Comparison of ENCODE assay signal across 14 cellular contexts in genomic region chr14:24335461-24336146, GRCh38. TPM values are rescaled to one million over a fixed set of nuclear protein-coding genes. Genes with fewer than 3 reads are reported as not detected.
DNase-seq lines count a peak whose midpoint lies in the region; FAIRE-seq and TF ChIP-seq lines count a peak whose summit lies in the region.
"Had no signal": no experiment of that assay in that cellular context is flagged by ENCODE, and none has a peak within 500 bp of the region (broad histone marks: within the 10 kb centered on the region; RNA-seq: fewer than 3 reads in every experiment).

No MANE protein-coding gene starts in this region.

- CTCF ChIA-PET in endothelial cell of umbilical vein (lab: Charles Lee) = interaction anchor here (0.7 to 20.1 kb wide), 7 partner anchors 7 to 98 kb away, joined by 3 to 811 read pairs (median 20); partner anchors contain the start of genes CBLN3, KHNYN and NFATC4

- POLR2A ChIA-PET in endothelial cell of umbilical vein (lab: Charles Lee) = interaction anchor here (1.0 kb wide), 1 partner anchor 96 kb away, joined by 4 read pairs; no protein-coding TSS in a partner anchor

- no peaks in the 10 kb centered on the region for H3K36me3 ChIP-seq in HUES64 (ENCODE audit: insufficient read depth, low read length)
- peaks cover 0 to 5% of the 10 kb centered on the region in 2 experiments for H3K36me3 ChIP-seq in endothelial cell of umbilical vein (ENCODE audit: control insufficient read depth in 2 of 2, extremely low read depth in 1 of 2, insufficient read depth in 2 of 2, low read length in 2 of 2)
- no peaks in the 10 kb centered on the region for H3K36me3 ChIP-seq in parathyroid adenoma (ENCODE audit: control insufficient read depth, insufficient read depth, low read length)
- no peaks in the 10 kb centered on the region for H3K36me3 ChIP-seq in SJCRH30

- H3K9me3 ChIP-seq in HUES64 (ENCODE audit: insufficient read depth, low read depth, low read length) = no peaks in the 10 kb centered on the region
- H3K9me3 ChIP-seq in endothelial cell of umbilical vein (replicated peaks; ENCODE audit: control insufficient read depth, insufficient read depth, low read length) = no peaks in the 10 kb centered on the region
- H3K9me3 ChIP-seq in parathyroid adenoma (ENCODE audit: control insufficient read depth, low read length) = no peaks in the 10 kb centered on the region
- H3K9me3 ChIP-seq in SJCRH30 (replicated peaks) = no peaks in the 10 kb centered on the region

- WGBS in HUES64 = 54% methylated on average over 9 of the region's 12 CpGs

- H4K20me1 ChIP-seq in endothelial cell of umbilical vein (replicated peaks; ENCODE audit: control insufficient read depth, extremely low read depth, insufficient read depth, low read length) = no peaks in the 10 kb centered on the region

- H3K4me3 ChIP-seq in HUES64 (ENCODE audit: low read length) = peak overlapping the region; percentile 69; the same call in 1 of the 2 replicates
- peak overlapping the region in 2 of 3 experiments; percentile 70 to 83 for H3K4me3 ChIP-seq in endothelial cell of umbilical vein (replicated peaks in 1 of 3; ENCODE audit: insufficient read depth in 1 of 3, low read depth in 1 of 3, low read length in 3 of 3)
- H3K4me3 ChIP-seq in parathyroid adenoma (ENCODE audit: low read depth, low read length) = no peak overlapping the region
- no peak overlapping the region for H3K4me3 ChIP-seq in SJCRH30

- peaks cover 100% of the 10 kb centered on the region for H3K27me3 ChIP-seq in HUES64 (ENCODE audit: insufficient read depth, low read length)
- peaks cover 2 to 3% of the 10 kb centered on the region in 2 experiments for H3K27me3 ChIP-seq in endothelial cell of umbilical vein (ENCODE audit: control insufficient read depth in 2 of 2, insufficient read depth in 2 of 2, low read length in 2 of 2)
- no peaks in the 10 kb centered on the region for H3K27me3 ChIP-seq in parathyroid adenoma (ENCODE audit: control insufficient read depth, insufficient read depth, low read length)
- peaks cover 7% of the 10 kb centered on the region; the same call in 1 of the 2 replicates for H3K27me3 ChIP-seq in SJCRH30

- H3K27ac ChIP-seq in HUES64 (ENCODE audit: low read depth, low read length) (no peak overlapping the region), endothelial cell of umbilical vein (ENCODE audit: insufficient read depth, low read depth, low read length) (peak overlapping the region; percentile 59), parathyroid adenoma (peak overlapping the region; percentile 68), SJCRH30 (no peak overlapping the region)

- H3K9me1 ChIP-seq in endothelial cell of umbilical vein (replicated peaks; ENCODE audit: control insufficient read depth, extremely low read depth, insufficient read depth, low read length) = no peaks in the 10 kb centered on the region

- H2AFZ ChIP-seq in endothelial cell of umbilical vein (ENCODE audit: low read depth, low read length) = peak overlapping the region; percentile 83
- no peak overlapping the region for H2AFZ ChIP-seq in parathyroid adenoma

- intact Hi-C loops in endothelial cell of umbilical vein (cut with micrococcal nuclease) = loop anchor here (2.0 kb wide), 1 partner anchor 53 kb away; no protein-coding TSS in a partner anchor

- dilution Hi-C loops in endothelial cell of umbilical vein (cut with MboI; ENCODE audit: extremely low pct_ligation_motif_present, low sequenced_read_pairs) = no loop called here

- TF ChIP-seq CTCF in endothelial cell of umbilical vein (IDR thresholded peaks at IDR 0.05; ENCODE audit: extremely low read depth in 1 of 2, insufficient read depth in 1 of 2, low read depth in 1 of 2, low read length in 2 of 2) (no peak), parathyroid adenoma (IDR thresholded peaks at IDR 0.05) (no peak)

- no peaks in the 10 kb centered on the region for H3K4me1 ChIP-seq in HUES64 (ENCODE audit: insufficient read depth, low read length)
- peaks cover 37% of the 10 kb centered on the region for H3K4me1 ChIP-seq in endothelial cell of umbilical vein (ENCODE audit: control insufficient read depth, extremely low read depth, insufficient read depth, low read length)
- peaks cover 8% of the 10 kb centered on the region for H3K4me1 ChIP-seq in parathyroid adenoma
- H3K4me1 ChIP-seq in SJCRH30 = peaks cover 2% of the 10 kb centered on the region; the same call in 1 of the 2 replicates

- BruUV-seq in endothelial cell of umbilical vein (replicated peaks; lab: Mats Ljungman, UMichigan) = no TSS peak

- H3K79me2 ChIP-seq in endothelial cell of umbilical vein (ENCODE audit: control insufficient read depth, insufficient read depth, low read length) = no peaks in the 10 kb centered on the region
- H3K79me2 ChIP-seq in parathyroid adenoma = no peaks in the 10 kb centered on the region

- no peak for FAIRE-seq in endothelial cell of umbilical vein (lab: Jason Lieb, UNC)

- H3K4me2 ChIP-seq in endothelial cell of umbilical vein (ENCODE audit: insufficient read depth, low read length) (peak overlapping the region; percentile 89), parathyroid adenoma (ENCODE audit: low read length) (no peak overlapping the region)

- DNase-seq in ELF-1 (ENCODE audit: low read depth, low spot score) = peak; percentile 64
- DNase-seq in endothelial cell of umbilical vein (ENCODE audit: low read depth, low spot score) = peak; percentile 41
- no peak for DNase-seq in Ammon's horn (ENCODE audit: low spot score)
- DNase-seq in SJCRH30 = no peak
- no peak for DNase-seq in activated CD4-positive, CD25-positive, alpha-beta regulatory T cell treated with anti-CD3 and anti-CD28 coated beads, Interleukin-2, amount 50 U/mL, for 72 hours
- DNase-seq in NCI-H748 (lab: John Stamatoyannopoulos, UW; ENCODE audit: unreplicated experiment) = no peak
- DNase-seq: activated CD8-positive, alpha-beta memory T cell treated with anti-CD3 and anti-CD28 coated beads, Interleukin-2, amount 10 ng/mL, durations not matched to agents 7 days and 5 days; DMS79; head of caudate nucleus; NCI-H446 treated with DMSO at 0.1 percent for 48 hours; occipital lobe; SW 1271 had no signal

- TF ChIP-seq POLR2A in endothelial cell of umbilical vein (IDR thresholded peaks at IDR 0.05; ENCODE audit: low read depth, low read length) = peak; percentile 24

- H3K9ac ChIP-seq in HUES64 (ENCODE audit: low read depth, low read length) = no peak overlapping the region
- peak overlapping the region; percentile 80 for H3K9ac ChIP-seq in endothelial cell of umbilical vein (replicated peaks; ENCODE audit: extremely low read depth, insufficient read depth, low read length)
- H3K9ac ChIP-seq in parathyroid adenoma = no peak overlapping the region

RNA-seq across cellular contexts. Expression of gene ADCY4, which starts 0.7 kb away (rescaled TPM):
- 0.20 TPM for polyA plus RNA-seq in HUES64 (2013, experiment 1 of 2)
- polyA plus RNA-seq in HUES64 (2013, experiment 2 of 2) = 0.63 TPM
- total RNA-seq in endothelial cell of umbilical vein = 84.0 and 87.0 TPM in 2 replicates
- 81.6 and 101 TPM in 2 replicates for polyA plus RNA-seq in endothelial cell of umbilical vein
- polyA plus RNA-seq in endothelial cell of umbilical vein (2011; cell fraction: cytosol; rRNA removed) = 15.8 and 21.9 TPM in 2 replicates
- 689 and 864 TPM in 2 replicates for polyA plus RNA-seq in endothelial cell of umbilical vein (2011; cell fraction: nucleus; rRNA removed)
- polyA plus RNA-seq in endothelial cell of umbilical vein (2012) = 39.2 and 55.0 TPM in 2 replicates
- 76.2 and 112 TPM in 2 replicates for polyA minus RNA-seq in endothelial cell of umbilical vein
- not detected for polyA minus RNA-seq in endothelial cell of umbilical vein (2011; cell fraction: cytosol; rRNA and poly(A)+ RNA removed)
- 147 and 206 TPM in 2 replicates for polyA minus RNA-seq in endothelial cell of umbilical vein (2011; cell fraction: nucleus; rRNA and poly(A)+ RNA removed)
- total RNA-seq in SJCRH30 (2014; rRNA removed; shearing (Covaris generic)) = 0.03 TPM in 1 of 2 replicates, not detected in the other

RNA-seq across cellular contexts. Expression of gene RIPK3, which starts 4.2 kb away (rescaled TPM):
- polyA plus RNA-seq in HUES64 (2013, experiment 1 of 2) = not detected
- polyA plus RNA-seq in HUES64 (2013, experiment 2 of 2) = not detected
- total RNA-seq in endothelial cell of umbilical vein = 5.1 and 9.0 TPM in 2 replicates
- 2.4 and 3.1 TPM in 2 replicates for polyA plus RNA-seq in endothelial cell of umbilical vein
- polyA plus RNA-seq in endothelial cell of umbilical vein (2011; cell fraction: cytosol; rRNA removed) = 1.7 and 1.8 TPM in 2 replicates
- polyA plus RNA-seq in endothelial cell of umbilical vein (2011; cell fraction: nucleus; rRNA removed) = 14.7 and 15.4 TPM in 2 replicates
- 1.4 and 2.6 TPM in 2 replicates for polyA plus RNA-seq in endothelial cell of umbilical vein (2012)
- polyA minus RNA-seq in endothelial cell of umbilical vein = 2.3 and 3.4 TPM in 2 replicates
- polyA minus RNA-seq in endothelial cell of umbilical vein (2011; cell fraction: cytosol; rRNA and poly(A)+ RNA removed) = not detected
- polyA minus RNA-seq in endothelial cell of umbilical vein (2011; cell fraction: nucleus; rRNA and poly(A)+ RNA removed) = 4.3 and 7.8 TPM in 2 replicates
- not detected in 2 replicates for total RNA-seq in SJCRH30 (2014; rRNA removed; shearing (Covaris generic))

RNA-seq across cellular contexts. Expression of gene LTB4R, which starts 24.3 kb away (rescaled TPM):
- 3.7 TPM for polyA plus RNA-seq in HUES64 (2013, experiment 1 of 2)
- 3.7 TPM for polyA plus RNA-seq in HUES64 (2013, experiment 2 of 2)
- 6.2 and 10.5 TPM in 2 replicates for total RNA-seq in endothelial cell of umbilical vein
- polyA plus RNA-seq in endothelial cell of umbilical vein = 9.1 and 11.7 TPM in 2 replicates
- 2.1 and 3.0 TPM in 2 replicates for polyA plus RNA-seq in endothelial cell of umbilical vein (2011; cell fraction: cytosol; rRNA removed)
- polyA plus RNA-seq in endothelial cell of umbilical vein (2011; cell fraction: nucleus; rRNA removed) = 79.4 and 81.1 TPM in 2 replicates
- 4.8 and 6.3 TPM in 2 replicates for polyA plus RNA-seq in endothelial cell of umbilical vein (2012)
- polyA minus RNA-seq in endothelial cell of umbilical vein = 4.9 and 12.2 TPM in 2 replicates
- polyA minus RNA-seq in endothelial cell of umbilical vein (2011; cell fraction: cytosol; rRNA and poly(A)+ RNA removed) = 6.6 TPM
- 9.5 and 11.0 TPM in 2 replicates for polyA minus RNA-seq in endothelial cell of umbilical vein (2011; cell fraction: nucleus; rRNA and poly(A)+ RNA removed)
- 2.0 and 3.8 TPM in 2 replicates for total RNA-seq in SJCRH30 (2014; rRNA removed; shearing (Covaris generic))

RNA-seq across cellular contexts. Expression of gene LTB4R2, which starts 25.7 kb away (rescaled TPM):
- polyA plus RNA-seq in HUES64 (2013, experiment 1 of 2) = 4.1 TPM
- polyA plus RNA-seq in HUES64 (2013, experiment 2 of 2) = 3.4 TPM
- total RNA-seq in endothelial cell of umbilical vein = 9.1 and 13.1 TPM in 2 replicates
- polyA plus RNA-seq in endothelial cell of umbilical vein = 5.5 and 7.6 TPM in 2 replicates
- 0.49 and 1.2 TPM in 2 replicates for polyA plus RNA-seq in endothelial cell of umbilical vein (2011; cell fraction: cytosol; rRNA removed)
- 52.9 and 53.1 TPM in 2 replicates for polyA plus RNA-seq in endothelial cell of umbilical vein (2011; cell fraction: nucleus; rRNA removed)
- polyA plus RNA-seq in endothelial cell of umbilical vein (2012) = 3.5 and 4.3 TPM in 2 replicates
- polyA minus RNA-seq in endothelial cell of umbilical vein = 5.9 and 6.8 TPM in 2 replicates
- polyA minus RNA-seq in endothelial cell of umbilical vein (2011; cell fraction: cytosol; rRNA and poly(A)+ RNA removed) = 2.3 TPM
- polyA minus RNA-seq in endothelial cell of umbilical vein (2011; cell fraction: nucleus; rRNA and poly(A)+ RNA removed) = 15.5 and 16.1 TPM in 2 replicates
- total RNA-seq in SJCRH30 (2014; rRNA removed; shearing (Covaris generic)) = 4.4 and 5.3 TPM in 2 replicates

RNA-seq across cellular contexts. Expression of gene CIDEB, which starts 27.8 kb away (rescaled TPM):
- polyA plus RNA-seq in HUES64 (2013, experiment 1 of 2) = 0.60 TPM
- polyA plus RNA-seq in HUES64 (2013, experiment 2 of 2) = 0.25 TPM
- total RNA-seq in endothelial cell of umbilical vein = 4.6 and 5.2 TPM in 2 replicates
- 7.2 and 14.9 TPM in 2 replicates for polyA plus RNA-seq in endothelial cell of umbilical vein
- 5.4 and 5.5 TPM in 2 replicates for polyA plus RNA-seq in endothelial cell of umbilical vein (2011; cell fraction: cytosol; rRNA removed)
- 14.0 and 14.4 TPM in 2 replicates for polyA plus RNA-seq in endothelial cell of umbilical vein (2011; cell fraction: nucleus; rRNA removed)
- 0.76 and 2.3 TPM in 2 replicates for polyA plus RNA-seq in endothelial cell of umbilical vein (2012)
- 3.0 and 7.3 TPM in 2 replicates for polyA minus RNA-seq in endothelial cell of umbilical vein
- polyA minus RNA-seq in endothelial cell of umbilical vein (2011; cell fraction: cytosol; rRNA and poly(A)+ RNA removed) = 5.6 TPM
- polyA minus RNA-seq in endothelial cell of umbilical vein (2011; cell fraction: nucleus; rRNA and poly(A)+ RNA removed) = 3.5 and 4.0 TPM in 2 replicates
- total RNA-seq in SJCRH30 (2014; rRNA removed; shearing (Covaris generic)) = 0.08 and 0.20 TPM in 2 replicates

Comparison
In these comparisons a context has a peak if more than half of its experiments do, and no peak if none do; other contexts are left out.
1. DNase-seq: peak in ELF-1 (single experiment) and endothelial cell of umbilical vein (single experiment); none in Ammon's horn (single experiment), SJCRH30 (0 of 2), activated CD4-positive, CD25-positive, alpha-beta regulatory T cell treated with anti-CD3 and anti-CD28 coated beads, Interleukin-2, amount 50 U/mL, for 72 hours (single experiment) and NCI-H748 (single experiment).
2. H3K27ac ChIP-seq: peak in endothelial cell of umbilical vein (single experiment) and parathyroid adenoma (single experiment); none in HUES64 (single experiment) and SJCRH30 (single experiment).
3. H3K4me3 ChIP-seq: peak in HUES64 (single experiment) and endothelial cell of umbilical vein (2 of 3); none in parathyroid adenoma (single experiment) and SJCRH30 (single experiment).
4. RNA of gene ADCY4, which starts 0.7 kb away (total RNA-seq): 84.0 to 87.0 TPM in endothelial cell of umbilical vein; 0.03 TPM in SJCRH30; every median in the first group is over 10 times any median in the second.